ENCODE assay signal across 27 cellular contexts in genomic region chr5:95797301-95797700, GRCh38.
"Had no signal": no experiment of that assay in that cellular context is flagged by ENCODE, and none has a peak within 500 bp of the region (broad histone marks: within the 10 kb centered on the region; RNA-seq: fewer than 3 reads in every experiment).

No MANE protein-coding gene starts in this region.

- H3K27ac Mint-ChIP-seq: mesothelial cell of epicardium had no signal

- H3K4me1 ChIP-seq: colonic mucosa, foreskin keratinocyte, gastroesophageal sphincter, lower lobe of right lung had no signal

- H3K79me2 ChIP-seq: hepatocyte had no signal

- H3K27me3 ChIP-seq: colonic mucosa, dorsolateral prefrontal cortex, foreskin keratinocyte, gastroesophageal sphincter, heart left ventricle, hepatocyte had no signal

- H3K4me3 ChIP-seq: colonic mucosa, dorsolateral prefrontal cortex, gastroesophageal sphincter, heart left ventricle, hepatocyte, left ventricle myocardium inferior, lower lobe of right lung, mucosa of descending colon had no signal

- H3K36me3 ChIP-seq: colonic mucosa had no signal

- H3K27ac ChIP-seq: colonic mucosa, dorsolateral prefrontal cortex, epithelial cell of prostate, foreskin keratinocyte, gastroesophageal sphincter, heart left ventricle, hepatocyte, left ventricle myocardium inferior, lower lobe of right lung had no signal

- H3K9me3 ChIP-seq: colonic mucosa, gastroesophageal sphincter, heart left ventricle, left ventricle myocardium inferior, lower lobe of right lung, mucosa of descending colon had no signal

- H3K36me3 Mint-ChIP-seq: naive B cell had no signal

- H3K9me3 Mint-ChIP-seq: immature natural killer cell, mesothelial cell of epicardium, naive B cell had no signal

- H3K4me2 ChIP-seq: hepatocyte had no signal

- FAIRE-seq: frontal cortex, kidney had no signal

- DNase-seq: colonic mucosa; cortex of kidney; dermis blood vessel endothelial cell; dorsolateral prefrontal cortex; effector CD4-positive, alpha-beta T cell; effector memory CD4-positive, alpha-beta T cell; erythroblast; foreskin keratinocyte; heart left ventricle; hypothalamus; immature natural killer cell; islet precursor cell; kidney; kidney glomerular epithelial cell; left colon; left ventricle myocardium inferior; lower lobe of right lung; mesenchymal stem cell; mucosa of descending colon; naive B cell had no signal

- H3K27me3 Mint-ChIP-seq: naive B cell had no signal

- H3K4me3 Mint-ChIP-seq: immature natural killer cell, mesothelial cell of epicardium, naive B cell had no signal

- ATAC-seq: esophagus mucosa, foreskin keratinocyte, gastroesophageal sphincter, heart left ventricle, left colon, left lobe of liver, lower lobe of right lung, mucosa of descending colon had no signal

- H2AFZ ChIP-seq: hepatocyte had no signal
